ENCODE assay signal across 14 cellular contexts in the genomic region with DNA sequence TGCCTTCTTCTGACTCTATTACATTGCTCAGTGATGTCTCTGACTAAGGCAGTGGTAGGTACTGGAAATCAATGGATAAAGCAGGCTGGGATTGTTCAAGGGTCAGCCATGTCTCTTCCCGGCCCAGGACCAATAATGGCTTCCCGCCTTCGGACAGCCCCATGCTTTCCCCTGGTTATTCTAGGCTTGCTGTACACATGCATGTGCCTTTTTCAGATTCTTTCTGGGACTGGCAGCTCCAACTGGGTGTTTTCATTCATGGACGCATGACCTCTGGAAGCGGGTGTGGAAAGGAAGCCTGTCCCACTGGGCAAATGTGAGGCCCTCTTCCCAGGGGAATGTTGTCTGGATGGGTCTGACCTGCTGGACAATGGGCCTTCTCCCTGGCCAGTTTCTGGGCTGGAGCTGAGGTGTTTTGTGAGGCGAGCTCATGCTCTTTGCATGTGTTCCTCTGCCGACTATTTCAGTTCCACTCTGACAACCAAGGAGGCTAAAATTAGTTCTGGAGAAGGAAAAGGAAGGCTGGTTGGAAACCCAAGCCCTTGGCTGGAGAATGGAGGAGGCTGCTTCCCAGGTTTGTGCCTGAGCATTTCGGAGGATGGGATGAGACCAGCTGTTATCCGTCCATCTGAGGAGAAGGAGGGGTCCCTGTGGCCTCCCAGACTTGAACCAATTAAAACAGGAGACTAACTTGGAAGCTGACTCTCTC. TPM values are rescaled to one million over a fixed set of nuclear protein-coding genes. Genes with fewer than 3 reads are reported as not detected.
A peak's percentile ranks its signal among the peaks of the same experiment; 100 is the strongest.
DNase-seq lines count a peak whose midpoint lies in the region; ATAC-seq and TF ChIP-seq lines count a peak whose summit lies in the region.
"Had no signal": no experiment of that assay in that cellular context is flagged by ENCODE, and none has a peak within 500 bp of the region (broad histone marks: within the 10 kb centered on the region; RNA-seq: fewer than 3 reads in every experiment).

No MANE protein-coding gene starts in this region.

- peaks cover 2% of the 10 kb centered on the region in 2 donors for H3K9me3 Mint-ChIP-seq in activated T-cell treated with anti-CD3 and anti-CD28 coated beads, Interleukin-2, amount 50 U/mL, for 72 hours

- H3K36me3 ChIP-seq in Karpas-422 (ENCODE audit: insufficient read depth, low read length), result no peaks in the 10 kb centered on the region
- H3K36me3 ChIP-seq in right lobe of liver, result no peaks in the 10 kb centered on the region
- H3K36me3 ChIP-seq in stomach, result no peaks in the 10 kb centered on the region

- DNase-seq in Karpas-422, result peak; percentile 20
- peak; percentile 58 for DNase-seq in cerebellum (ENCODE audit: low spot score)
- no peak for DNase-seq in right lobe of liver
- no peak for DNase-seq in stomach
- no peak for DNase-seq in activated T-cell treated with anti-CD3 and anti-CD28 coated beads, Interleukin-2, amount 50 U/mL, for 72 hours
- no peak for DNase-seq in NCI-H146 (lab: John Stamatoyannopoulos, UW)
- DNase-seq in HCEC 1CT, result no peak
- no peak for DNase-seq in erythroblast (lab: John Stamatoyannopoulos, UW)
- DNase-seq: activated naive CD4-positive, alpha-beta T cell treated with Interleukin-2 at 50 U/mL for 16 hours; MM.1S; NCI-H2029; NCI-H524; T-helper 9 cell had no signal

- H3K27me3 Mint-ChIP-seq in activated T-cell treated with anti-CD3 and anti-CD28 coated beads, Interleukin-2, amount 50 U/mL, for 72 hours (ENCODE audit: low read depth), result no peaks in the 10 kb centered on the region

- H3K27me3 ChIP-seq in Karpas-422 (ENCODE audit: low read length), result 0 out of 2 replicates have a peak, but pooled peaks cover 2% of the 10 kb centered on the region
- no peaks in the 10 kb centered on the region for H3K27me3 ChIP-seq in right lobe of liver
- H3K27me3 ChIP-seq in stomach, result no peaks in the 10 kb centered on the region
- H3K27me3 ChIP-seq: hepatocyte had no signal

- TF ChIP-seq POLR2A in right lobe of liver (IDR thresholded peaks at IDR 0.05) (no peak), stomach (IDR thresholded peaks at IDR 0.05) (no peak), erythroblast (IDR thresholded peaks at IDR 0.05; ENCODE audit: low read length) (no peak)

- H3K4me3 ChIP-seq in Karpas-422 (ENCODE audit: low read length), result no peak overlapping the region
- peak overlapping the region in 2 of 3 donors; percentile 59 to 65 for H3K4me3 ChIP-seq in right lobe of liver
- no peak overlapping the region for H3K4me3 ChIP-seq in stomach
- H3K4me3 ChIP-seq: hepatocyte had no signal

- H3K9ac ChIP-seq in Karpas-422 (ENCODE audit: low read length), result no peak overlapping the region

- no peaks in the 10 kb centered on the region for H3K4me1 Mint-ChIP-seq in activated T-cell treated with anti-CD3 and anti-CD28 coated beads, Interleukin-2, amount 50 U/mL, for 72 hours (ENCODE audit: low read depth)

- H3K9me2 ChIP-seq in Karpas-422 (replicated peaks; ENCODE audit: insufficient read depth, low read length), result no peaks in the 10 kb centered on the region

- H3K36me3 Mint-ChIP-seq in activated T-cell treated with anti-CD3 and anti-CD28 coated beads, Interleukin-2, amount 50 U/mL, for 72 hours (ENCODE audit: insufficient read depth in 2 of 2), result peaks cover 0 to 2% of the 10 kb centered on the region in 2 donors

- H3K27ac ChIP-seq in Karpas-422 (ENCODE audit: low read length) (no peak overlapping the region), right lobe of liver (no peak overlapping the region), stomach (peak overlapping the region in 3 of 5 donors; percentile 19 to 83 (median 81))
- H3K27ac ChIP-seq: hepatocyte had no signal

- no peak overlapping the region for H3K4me2 ChIP-seq in Karpas-422 (ENCODE audit: low read depth, low read length, poor library complexity, severe bottlenecking)
- H3K4me2 ChIP-seq: hepatocyte had no signal

- H3K79me2 ChIP-seq in Karpas-422 (ENCODE audit: low read length), result no peaks in the 10 kb centered on the region

- no peaks in the 10 kb centered on the region for H3K9me3 ChIP-seq in Karpas-422 (ENCODE audit: low read length)
- no peaks in the 10 kb centered on the region for H3K9me3 ChIP-seq in right lobe of liver
- no peaks in the 10 kb centered on the region for H3K9me3 ChIP-seq in stomach

- H3K4me1 ChIP-seq in Karpas-422 (ENCODE audit: low read length), result peaks cover 1% of the 10 kb centered on the region
- H3K4me1 ChIP-seq in right lobe of liver, result peaks cover 0 to 40% (median 15%) of the 10 kb centered on the region in 4 donors
- H3K4me1 ChIP-seq in stomach, result peaks cover 31 to 60% (median 50%) of the 10 kb centered on the region in 4 donors

- no peak for TF ChIP-seq CTCF in right lobe of liver (IDR thresholded peaks at IDR 0.05)
- TF ChIP-seq CTCF in stomach (IDR thresholded peaks at IDR 0.05), result no peak

- TF ChIP-seq EP300 in stomach (IDR thresholded peaks at IDR 0.05), result no peak

- 79% methylated on average over 7 of the region's 9 CpGs for WGBS in right lobe of liver (ENCODE audit: insufficient coverage, low coverage, low lambda C conversion rate, missing lambda C conversion rate)
- 74 to 80% (median 79%) methylated on average over 9 of the region's 9 CpGs for WGBS in stomach, 5 donors

- intact Hi-C loops in right lobe of liver (cut with DNase I) (no loop called here), stomach (cut with DNase I; ENCODE audit: low total_unique reads) (no loop called here)

- ATAC-seq in right lobe of liver, result no peak
- ATAC-seq in activated T-cell treated with anti-CD3 and anti-CD28 coated beads, Interleukin-2, amount 50 U/mL, for 72 hours (replicated peaks in 1 of 2), result no peak

- H2AFZ ChIP-seq in Karpas-422 (ENCODE audit: low read length), result no peak overlapping the region
- H2AFZ ChIP-seq: hepatocyte had no signal

- H4K20me1 ChIP-seq in Karpas-422 (ENCODE audit: insufficient read depth, low read depth, low read length), result peaks cover 40% of the 10 kb centered on the region; the same call in 1 of the 2 replicates

- H3K27ac Mint-ChIP-seq in activated T-cell treated with anti-CD3 and anti-CD28 coated beads, Interleukin-2, amount 50 U/mL, for 72 hours, result no peak overlapping the region

- H3K4me3 Mint-ChIP-seq in activated T-cell treated with anti-CD3 and anti-CD28 coated beads, Interleukin-2, amount 50 U/mL, for 72 hours, result no peak overlapping the region

RNA-seq across cellular contexts. Expression of a gene that starts 6.8 kb away (rescaled TPM):
- total RNA-seq in Karpas-422 (2014; rRNA removed; shearing (Covaris generic); ENCODE audit: low replicate concordance), result 2.4 and 3.5 TPM in 2 replicates
- total RNA-seq in cerebellum, result 47.0 TPM
- 1 to 10 TPM; 2.0 to 5.9 (median 4.4) TPM for total RNA-seq in right lobe of liver
- total RNA-seq in stomach, result 10 to 100 TPM in 1 of 5 donors, 1 to 10 TPM in 4; 1.2 to 11.0 (median 5.4) TPM
- polyA plus RNA-seq in stomach, result under 1 TPM; 0.61 to 0.81 (median 0.73) TPM
- 1 to 10 TPM; 8.2 to 9.1 TPM for total RNA-seq in activated T-cell treated with anti-CD3 and anti-CD28 coated beads, Interleukin-2, amount 50 U/mL, for 72 hours

RNA-seq across cellular contexts. Expression of a gene that starts 35.6 kb away (rescaled TPM):
- 21.4 and 33.2 TPM in 2 replicates for total RNA-seq in Karpas-422 (2014; rRNA removed; shearing (Covaris generic); ENCODE audit: low replicate concordance)
- total RNA-seq in cerebellum (26.6 TPM), right lobe of liver (1 to 10 TPM; 2.7 to 5.3 (median 3.9) TPM), stomach (100 to 1,000 TPM in 1 of 5 donors, 10 to 100 TPM in 2, 1 to 10 TPM in 1, not detected in 1; 4.3 to 202 (median 35.8) TPM)
- 1 to 10 TPM; 2.4 to 2.6 (median 2.4) TPM for polyA plus RNA-seq in stomach
- total RNA-seq in activated T-cell treated with anti-CD3 and anti-CD28 coated beads, Interleukin-2, amount 50 U/mL, for 72 hours, result 10 to 100 TPM; 25.5 to 32.4 TPM

Comparison
In these comparisons a context has a peak if more than half of its experiments do, and no peak if none do; other contexts are left out.
1. DNase-seq: peak in Karpas-422 (single experiment) and cerebellum (single experiment); none in right lobe of liver (0 of 3), stomach (single experiment), activated T-cell treated with anti-CD3 and anti-CD28 coated beads, Interleukin-2, amount 50 U/mL, for 72 hours (0 of 2), NCI-H146 (single experiment), HCEC 1CT (single experiment) and erythroblast (0 of 2).
2. H3K27ac ChIP-seq: peak in stomach (3 of 5); none in Karpas-422 (single experiment) and right lobe of liver (0 of 3).
3. H3K4me3 ChIP-seq: peak in right lobe of liver (2 of 3); none in Karpas-422 (single experiment) and stomach (0 of 4).